Comparison of ENCODE assay signal across 8 cellular contexts in genomic region chr3:128879125-128879969, GRCh38.
DNase-seq lines count a peak whose midpoint lies in the region; ATAC-seq and TF ChIP-seq lines count a peak whose summit lies in the region.

ACAD9 (plus strand) TSS chr3:128879620; CDS start chr3:128879692, 72 bp downstream.

- H3K9me3 Mint-ChIP-seq in nephron progenitor cell: no peaks in the 10 kb centered on the region
- no peaks in the 10 kb centered on the region for H3K9me3 Mint-ChIP-seq in stimulated activated naive CD8-positive, alpha-beta T cell treated with anti-CD3 and anti-CD28 coated beads, Interleukin-15, amount 100 ng/mL, for 72 hours

- H3K27ac ChIP-seq in MM.1S (ENCODE audit: low read length): peak within 1 kb of the TSS; percentile 81

- H3K27me3 ChIP-seq in HAP-1 (ENCODE audit: low read depth) (no peaks in the 10 kb centered on the region), MM.1S (replicated peaks; ENCODE audit: insufficient read depth, low read length) (no peaks in the 10 kb centered on the region)

- TF ChIP-seq CTCF in MM.1S (IDR thresholded peaks at IDR 0.05; ENCODE audit: low read length) (no peak), nephron progenitor cell (IDR thresholded peaks at IDR 0.05) (no peak)

- ATAC-seq in stimulated activated naive CD8-positive, alpha-beta T cell treated with anti-CD3 and anti-CD28 coated beads, Interleukin-15, amount 100 ng/mL, for 72 hours: peak; percentile 94

- H3K4me3 Mint-ChIP-seq in nephron progenitor cell: peak within 1 kb of the TSS; percentile 93
- peak within 1 kb of the TSS; percentile 80 to 97 for H3K4me3 Mint-ChIP-seq in stimulated activated naive CD8-positive, alpha-beta T cell treated with anti-CD3 and anti-CD28 coated beads, Interleukin-15, amount 100 ng/mL, for 72 hours

- peak within 1 kb of the TSS; percentile 89 for H3K4me2 ChIP-seq in MM.1S (ENCODE audit: low read depth, low read length)

- H3K79me2 ChIP-seq in MM.1S (ENCODE audit: low read length): peaks cover 66% of the 10 kb centered on the region

- H3K9ac ChIP-seq in ES-I3 (ENCODE audit: low read depth, low read length) (peak within 1 kb of the TSS; percentile 92), MM.1S (ENCODE audit: low read length) (peak within 1 kb of the TSS; percentile 95)

- no peaks in the 10 kb centered on the region for H3K9me2 ChIP-seq in MM.1S (replicated peaks; ENCODE audit: insufficient read depth, low read length)

- peak within 1 kb of the TSS; percentile 95 for H2AFZ ChIP-seq in MM.1S (ENCODE audit: low read length)

- no peaks in the 10 kb centered on the region for H4K20me1 ChIP-seq in MM.1S (ENCODE audit: insufficient read depth, low read length)

- DNase-seq in HAP-1 (ENCODE audit: low spot score in 2 of 2) (peak; percentile 96 to 97), MM.1S (peak; percentile 98), SIG-M5 (lab: John Stamatoyannopoulos, UW) (peak; percentile 65), activated gamma-delta T cell (lab: John Stamatoyannopoulos, UW) (peak; percentile 97), fibroblast of the conjunctiva (ENCODE audit: low read depth) (peak; percentile 98), nephron progenitor cell (peak; percentile 97)
- DNase-seq in stimulated activated naive CD8-positive, alpha-beta T cell treated with anti-CD3 and anti-CD28 coated beads, Interleukin-15, amount 100 ng/mL, for 72 hours: peak; percentile 98

- no peaks in the 10 kb centered on the region for H3K36me3 ChIP-seq in ES-I3 (ENCODE audit: insufficient read depth, low read length)
- H3K36me3 ChIP-seq in HAP-1 (replicated peaks): peaks cover 9% of the 10 kb centered on the region
- no peaks in the 10 kb centered on the region for H3K36me3 ChIP-seq in MM.1S (replicated peaks; ENCODE audit: insufficient read depth, low read length)

- peaks cover 14% of the 10 kb centered on the region for H3K36me3 Mint-ChIP-seq in nephron progenitor cell (ENCODE audit: low read depth)

- peaks cover 69% of the 10 kb centered on the region for H3K4me1 Mint-ChIP-seq in nephron progenitor cell
- H3K4me1 Mint-ChIP-seq in stimulated activated naive CD8-positive, alpha-beta T cell treated with anti-CD3 and anti-CD28 coated beads, Interleukin-15, amount 100 ng/mL, for 72 hours: peaks cover 71% of the 10 kb centered on the region

- in situ Hi-C loops in HAP-1 (cut with MboI; ENCODE audit: low sequenced_read_pairs): no loop called here

- H3K9me3 ChIP-seq in ES-I3 (ENCODE audit: control insufficient read depth, insufficient read depth, low read length) (no peaks in the 10 kb centered on the region), HAP-1 (no peaks in the 10 kb centered on the region), MM.1S (replicated peaks; ENCODE audit: insufficient read depth, low read length) (no peaks in the 10 kb centered on the region)

- no peaks in the 10 kb centered on the region for H3F3A ChIP-seq in MM.1S (ENCODE audit: insufficient read depth, low read length)

- peak within 1 kb of the TSS; percentile 98 for H3K27ac Mint-ChIP-seq in nephron progenitor cell
- peak within 1 kb of the TSS; percentile 97 for H3K27ac Mint-ChIP-seq in stimulated activated naive CD8-positive, alpha-beta T cell treated with anti-CD3 and anti-CD28 coated beads, Interleukin-15, amount 100 ng/mL, for 72 hours

- peak within 1 kb of the TSS; percentile 88 for H3K4me3 ChIP-seq in HAP-1
- H3K4me3 ChIP-seq in MM.1S (ENCODE audit: low read length): peak within 1 kb of the TSS; percentile 76

- peaks cover 9% of the 10 kb centered on the region for H3K4me1 ChIP-seq in ES-I3 (ENCODE audit: insufficient read depth, low read length)
- H3K4me1 ChIP-seq in HAP-1: peaks cover 5% of the 10 kb centered on the region
- peaks cover 9% of the 10 kb centered on the region for H3K4me1 ChIP-seq in MM.1S (ENCODE audit: low read length)

- H3K27me3 Mint-ChIP-seq in nephron progenitor cell (ENCODE audit: low read depth, poor library complexity): peaks cover 10% of the 10 kb centered on the region
- no peaks in the 10 kb centered on the region for H3K27me3 Mint-ChIP-seq in stimulated activated naive CD8-positive, alpha-beta T cell treated with anti-CD3 and anti-CD28 coated beads, Interleukin-15, amount 100 ng/mL, for 72 hours

Comparison
In these comparisons a context has a peak if more than half of its experiments do, and no peak if none do; other contexts are left out.
1. Peak in every context shown above with its lines: DNase-seq, ATAC-seq, H3K4me3 ChIP-seq and H3K27ac ChIP-seq.